In genomic region chr10:132423966-132424847, GRCh38 we compare ENCODE assay signal across 13 cellular contexts. TPM values are rescaled to one million over a fixed set of nuclear protein-coding genes. Genes with fewer than 3 reads are reported as not detected.
DNase-seq lines count a peak whose midpoint lies in the region; ATAC-seq and TF ChIP-seq lines count a peak whose summit lies in the region.
"Had no signal": no experiment of that assay in that cellular context is flagged by ENCODE, and none has a peak within 500 bp of the region (broad histone marks: within the 10 kb centered on the region; RNA-seq: fewer than 3 reads in every experiment).

No MANE protein-coding gene starts in this region.

- peaks cover 8 to 32% of the 10 kb centered on the region in 2 experiments; a peak in 2 of 4 replicates for H3K4me1 ChIP-seq in SK-N-SH (ENCODE audit: control insufficient read depth in 1 of 2, insufficient read depth in 2 of 2, low read depth in 1 of 2, low read length in 1 of 2)
- peaks cover 3% of the 10 kb centered on the region for H3K4me1 ChIP-seq in urinary bladder (ENCODE audit: insufficient read depth)

- H3K4me3 ChIP-seq in SK-N-SH (ENCODE audit: low read depth in 2 of 2, low read length in 1 of 2), result no peak overlapping the region
- H3K4me3 ChIP-seq in urinary bladder (ENCODE audit: low read depth, low read length), result no peak overlapping the region

- POLR2A ChIA-PET in SK-N-SH (lab: Yijun Ruan, JAX), result no interaction called here
- POLR2A ChIA-PET in WTC11 (lab: Charles Lee), result no interaction called here

- ATAC-seq in SK-N-SH treated with all-trans-retinoic acid at 6 μM for 48 hours (no peak), WTC11 (no peak), GM18858 (IDR thresholded peaks at IDR 0.05; ENCODE audit: unreplicated experiment) (no peak)
- ATAC-seq: activated T-cell treated with anti-CD3 and anti-CD28 coated beads, Interleukin-2, amount 50 U/mL, for 72 hours had no signal

- no peak for TF ChIP-seq EP300 in SK-N-SH (IDR thresholded peaks at IDR 0.05; ENCODE audit: borderline replicate concordance in 1 of 2, low read depth in 1 of 2, low read length in 1 of 2)

- H2AFZ ChIP-seq in SK-N-SH (ENCODE audit: low read depth), result no peak overlapping the region

- H3K27me3 Mint-ChIP-seq in WTC11 (ENCODE audit: low read depth), result no peaks in the 10 kb centered on the region
- H3K27me3 Mint-ChIP-seq: CD4-positive, alpha-beta memory T cell had no signal

- H3K4me1 Mint-ChIP-seq in WTC11, result peaks cover 10% of the 10 kb centered on the region

- CTCF ChIA-PET in SK-N-SH (lab: Yijun Ruan, JAX) (interaction anchor here (1.0 kb wide), 1 partner anchor 13 kb away, joined by 4 read pairs; no protein-coding TSS in a partner anchor), WTC11 (lab: Charles Lee) (interaction anchor here (1.1 to 1.2 kb wide), 2 partner anchors 19 to 63 kb away, joined by 3 to 5 read pairs; no protein-coding TSS in a partner anchor)

- H3K79me2 ChIP-seq in SK-N-SH (ENCODE audit: insufficient read depth), result no peaks in the 10 kb centered on the region

- H3K4me2 ChIP-seq in SK-N-SH, result no peak overlapping the region

- H3K27me3 ChIP-seq in SK-N-SH (ENCODE audit: insufficient read depth), result no peaks in the 10 kb centered on the region
- no peaks in the 10 kb centered on the region for H3K27me3 ChIP-seq in layer of hippocampus (ENCODE audit: control insufficient read depth, insufficient read depth, low read length)

- TF ChIP-seq CTCF in SK-N-SH (IDR thresholded peaks at IDR 0.05) (no peak), WTC11 (IDR thresholded peaks at IDR 0.05) (no peak)

- TF ChIP-seq RAD21 in SK-N-SH (IDR thresholded peaks at IDR 0.05; ENCODE audit: low read length), result no peak

- H3K36me3 ChIP-seq in SK-N-SH (replicated peaks in 1 of 2; ENCODE audit: control insufficient read depth in 1 of 2, insufficient read depth in 2 of 2, low read length in 1 of 2), result no peaks in the 10 kb centered on the region
- H3K36me3 ChIP-seq in urinary bladder (ENCODE audit: insufficient read depth), result no peaks in the 10 kb centered on the region

- no peak overlapping the region for H3K4me3 Mint-ChIP-seq in WTC11
- H3K4me3 Mint-ChIP-seq: activated T-cell treated with anti-CD3 and anti-CD28 coated beads, Interleukin-2, amount 50 U/mL, for 72 hours; CD4-positive, alpha-beta memory T cell had no signal

- H3K36me3 Mint-ChIP-seq in WTC11, result no peaks in the 10 kb centered on the region

- H3K27ac Mint-ChIP-seq in WTC11, result peak overlapping the region; percentile 13; the same call in 1 of the 2 replicates
- H3K27ac Mint-ChIP-seq: activated T-cell treated with anti-CD3 and anti-CD28 coated beads, Interleukin-2, amount 50 U/mL, for 72 hours had no signal

- 85% methylated on average over 19 of the region's 21 CpGs for WGBS in SK-N-SH (ENCODE audit: low lambda C conversion rate)
- WGBS in urinary bladder, result 86% methylated on average over 21 of the region's 21 CpGs

- H3K9ac ChIP-seq in SK-N-SH, result no peak overlapping the region

- H3F3A ChIP-seq in SK-N-SH (replicated peaks; ENCODE audit: insufficient read depth), result no peaks in the 10 kb centered on the region

- H3K9me3 ChIP-seq in SK-N-SH, result no peaks in the 10 kb centered on the region

- no peaks in the 10 kb centered on the region for H4K20me1 ChIP-seq in SK-N-SH (ENCODE audit: insufficient read depth)

- no peaks in the 10 kb centered on the region for H3K9me2 ChIP-seq in SK-N-SH

- H3K27ac ChIP-seq in SK-N-SH (ENCODE audit: low read depth in 2 of 2, low read length in 1 of 2) (no peak overlapping the region; a peak in 1 of 4 replicates), layer of hippocampus (ENCODE audit: low read depth, low read length) (peak overlapping the region; percentile 18), urinary bladder (ENCODE audit: low read depth) (peak overlapping the region; percentile 51)

- DNase-seq in SK-N-SH (peak; percentile 37), WTC11 (ENCODE audit: low spot score) (no peak), T1000 (lab: John Stamatoyannopoulos, UW) (no peak), MV-4-11 (lab: John Stamatoyannopoulos, UW) (no peak)
- DNase-seq: activated CD4-positive, alpha-beta T cell treated with anti-CD3 and anti-CD28 coated beads, Interleukin-2, amount 50 U/mL, for 4 hours; activated T-cell treated with anti-CD3 and anti-CD28 coated beads, Interleukin-2, amount 50 U/mL, for 72 hours; CD4-positive, alpha-beta memory T cell; NCI-H1048; trophoblast cell had no signal

- H3K9me3 Mint-ChIP-seq in WTC11, result peaks cover 3% of the 10 kb centered on the region; the same call in 1 of the 2 replicates
- H3K9me3 Mint-ChIP-seq: activated T-cell treated with anti-CD3 and anti-CD28 coated beads, Interleukin-2, amount 50 U/mL, for 72 hours; CD4-positive, alpha-beta memory T cell had no signal

TF ChIP-seq in SK-N-SH, 30 proteins besides CTCF, POLR2A, EP300 and RAD21 (continues in another document):
- TF ChIP-seq, protein P1, sequence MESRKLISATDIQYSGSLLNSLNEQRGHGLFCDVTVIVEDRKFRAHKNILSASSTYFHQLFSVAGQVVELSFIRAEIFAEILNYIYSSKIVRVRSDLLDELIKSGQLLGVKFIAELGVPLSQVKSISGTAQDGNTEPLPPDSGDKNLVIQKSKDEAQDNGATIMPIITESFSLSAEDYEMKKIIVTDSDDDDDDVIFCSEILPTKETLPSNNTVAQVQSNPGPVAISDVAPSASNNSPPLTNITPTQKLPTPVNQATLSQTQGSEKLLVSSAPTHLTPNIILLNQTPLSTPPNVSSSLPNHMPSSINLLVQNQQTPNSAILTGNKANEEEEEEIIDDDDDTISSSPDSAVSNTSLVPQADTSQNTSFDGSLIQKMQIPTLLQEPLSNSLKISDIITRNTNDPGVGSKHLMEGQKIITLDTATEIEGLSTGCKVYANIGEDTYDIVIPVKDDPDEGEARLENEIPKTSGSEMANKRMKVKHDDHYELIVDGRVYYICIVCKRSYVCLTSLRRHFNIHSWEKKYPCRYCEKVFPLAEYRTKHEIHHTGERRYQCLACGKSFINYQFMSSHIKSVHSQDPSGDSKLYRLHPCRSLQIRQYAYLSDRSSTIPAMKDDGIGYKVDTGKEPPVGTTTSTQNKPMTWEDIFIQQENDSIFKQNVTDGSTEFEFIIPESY (IDR thresholded peaks at IDR 0.05; ENCODE audit: borderline replicate concordance, low read depth), result no peak
- TF ChIP-seq, protein P2, sequence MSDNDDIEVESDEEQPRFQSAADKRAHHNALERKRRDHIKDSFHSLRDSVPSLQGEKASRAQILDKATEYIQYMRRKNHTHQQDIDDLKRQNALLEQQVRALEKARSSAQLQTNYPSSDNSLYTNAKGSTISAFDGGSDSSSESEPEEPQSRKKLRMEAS (IDR thresholded peaks at IDR 0.05; ENCODE audit: low read depth), result no peak
- TF ChIP-seq YY1 (IDR thresholded peaks at IDR 0.05; ENCODE audit: low read depth) (no peak), RFX5 (IDR thresholded peaks at IDR 0.05; ENCODE audit: low read length) (no peak)

TF ChIP-seq in SK-N-SH treated with all-trans-retinoic acid at 6 μM for 48 hours, 23 proteins besides CTCF, POLR2A, EP300 and RAD21 (continues in another document):
- no peak for TF ChIP-seq ZFP3 (CRISPR knock-in tag; IDR thresholded peaks at IDR 0.05)
- TF ChIP-seq OSR1 (CRISPR knock-in tag; IDR thresholded peaks at IDR 0.05), result no peak
- no peak for TF ChIP-seq ZNF70 (CRISPR knock-in tag; IDR thresholded peaks at IDR 0.05)
- TF ChIP-seq ARNTL (CRISPR knock-in tag; IDR thresholded peaks at IDR 0.05; ENCODE audit: borderline replicate concordance, low read depth), result no peak
- no peak for TF ChIP-seq TOX (CRISPR knock-in tag; IDR thresholded peaks at IDR 0.05; ENCODE audit: borderline replicate concordance)
- TF ChIP-seq GLIS3 (CRISPR knock-in tag; IDR thresholded peaks at IDR 0.05), result no peak

TF ChIP-seq in WTC11, 78 proteins besides CTCF, POLR2A, EP300 and RAD21 (continues in another document):
- no peak for TF ChIP-seq USF1 (CRISPR knock-in tag; IDR thresholded peaks at IDR 0.05)
- TF ChIP-seq ELF4 (CRISPR knock-in tag; IDR thresholded peaks at IDR 0.05; ENCODE audit: low read depth), result no peak
- TF ChIP-seq NR1H2 (CRISPR knock-in tag; IDR thresholded peaks at IDR 0.05), result no peak
- TF ChIP-seq TP53 (CRISPR knock-in tag; IDR thresholded peaks at IDR 0.05), result no peak
- TF ChIP-seq NFYB (CRISPR knock-in tag; conservative IDR thresholded peaks at IDR 0.05; ENCODE audit: low read depth), result no peak
- TF ChIP-seq IRF2 (CRISPR knock-in tag; IDR thresholded peaks at IDR 0.05; ENCODE audit: borderline replicate concordance, low read depth), result no peak
- no peak for TF ChIP-seq NFE2L1 (CRISPR knock-in tag; IDR thresholded peaks at IDR 0.05)
- TF ChIP-seq ZNF138 (CRISPR knock-in tag; conservative IDR thresholded peaks at IDR 0.05), result no peak
- TF ChIP-seq ATF1 (CRISPR knock-in tag; IDR thresholded peaks at IDR 0.05), result no peak
- TF ChIP-seq, protein P3, sequence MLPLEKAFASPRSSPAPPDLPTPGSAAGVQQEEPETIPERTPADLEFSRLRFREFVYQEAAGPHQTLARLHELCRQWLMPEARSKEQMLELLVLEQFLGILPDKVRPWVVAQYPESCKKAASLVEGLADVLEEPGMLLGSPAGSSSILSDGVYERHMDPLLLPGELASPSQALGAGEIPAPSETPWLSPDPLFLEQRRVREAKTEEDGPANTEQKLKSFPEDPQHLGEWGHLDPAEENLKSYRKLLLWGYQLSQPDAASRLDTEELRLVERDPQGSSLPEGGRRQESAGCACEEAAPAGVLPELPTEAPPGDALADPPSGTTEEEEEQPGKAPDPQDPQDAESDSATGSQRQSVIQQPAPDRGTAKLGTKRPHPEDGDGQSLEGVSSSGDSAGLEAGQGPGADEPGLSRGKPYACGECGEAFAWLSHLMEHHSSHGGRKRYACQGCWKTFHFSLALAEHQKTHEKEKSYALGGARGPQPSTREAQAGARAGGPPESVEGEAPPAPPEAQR (CRISPR knock-in tag; IDR thresholded peaks at IDR 0.05), result no peak
- TF ChIP-seq MXD4 (CRISPR knock-in tag; IDR thresholded peaks at IDR 0.05; ENCODE audit: borderline replicate concordance), result no peak

RNA-seq across cellular contexts. Expression of gene PWWP2B, which starts 27.2 kb away (rescaled TPM):
- polyA plus RNA-seq in SK-N-SH (2012; rRNA removed) (2.0 and 2.4 TPM in 2 replicates), urinary bladder (16.6 TPM)
- 0.93 and 1.9 TPM in 2 replicates for polyA plus RNA-seq in SK-N-SH (2012; cell fraction: cytosol; rRNA removed)
- 2.3 and 3.2 TPM in 2 replicates for polyA plus RNA-seq in SK-N-SH (2012; cell fraction: nucleus; rRNA removed)
- total RNA-seq in WTC11 (2021) (12.2 to 14.1 TPM (median 13.6 TPM) in 3 replicates), urinary bladder (6.8 TPM)

Comparison
In these comparisons a context has a peak if more than half of its experiments do, and no peak if none do; other contexts are left out.
1. H3K27ac ChIP-seq: peak in layer of hippocampus (single experiment) and urinary bladder (single experiment); none in SK-N-SH (0 of 2).